9 cellular contexts compared by ENCODE assay signal in genomic region chr19:57934820-57935665, GRCh38. TPM values are rescaled to one million over a fixed set of nuclear protein-coding genes. Genes with fewer than 3 reads are reported as not detected.
DNase-seq lines count a peak whose midpoint lies in the region; ATAC-seq and TF ChIP-seq lines count a peak whose summit lies in the region.
"Had no signal": no experiment of that assay in that cellular context is flagged by ENCODE, and none has a peak within 500 bp of the region (broad histone marks: within the 10 kb centered on the region; RNA-seq: fewer than 3 reads in every experiment).

Gene ZNF418, minus strand, starts transcription at chr19:57935402. Its CDS starts 1,580 bp downstream, at chr19:57933822.

- peak in 6 of 7 experiments; percentile 9 to 57 (median 29) for DNase-seq in CD8-positive, alpha-beta T cell
- peak; percentile 22 to 28 for DNase-seq in activated CD4-positive, alpha-beta T cell treated with anti-CD3 and anti-CD28 coated beads for 4 hours
- peak; percentile 53 to 91 (median 80) for DNase-seq in dorsolateral prefrontal cortex
- DNase-seq in left kidney (ENCODE audit: low read depth, low spot score): peak; percentile 96
- peak; percentile 48 for DNase-seq in stimulated activated CD4-positive, alpha-beta T cell treated with anti-CD3 and anti-CD28 coated beads, Interleukin-15, amount 100 ng/mL, for 24 hours
- DNase-seq in activated CD4-positive, CD25-positive, alpha-beta regulatory T cell treated with anti-CD3 and anti-CD28 coated beads, Interleukin-2, amount 50 U/mL, for 72 hours: no peak

- intact Hi-C loops in CD8-positive, alpha-beta T cell (cut with DNase I, micrococcal nuclease): no loop called here
- intact Hi-C loops in dorsolateral prefrontal cortex (cut with DNase I): loop anchor here in 1 of 2 donors (5.0 kb wide), 1 partner anchor 67 kb away; the partner anchor contains the start of gene ZNF606

- H3K9me3 Mint-ChIP-seq in CD8-positive, alpha-beta T cell: peaks cover 39% of the 10 kb centered on the region

- H3K27ac ChIP-seq in CD8-positive, alpha-beta T cell (ENCODE audit: low read depth, low read length): peak within 1 kb of the TSS; percentile 10
- H3K27ac ChIP-seq in dorsolateral prefrontal cortex: peak within 1 kb of the TSS in 58 of 59 donors; percentile 50 to 96 (median 86)
- H3K27ac ChIP-seq: KMS-11 had no signal

- POLR2A ChIA-PET in CD8-positive, alpha-beta T cell (lab: Charles Lee): interaction anchor here (0.8 to 1.2 kb wide), 2 partner anchors 18 to 248 kb away, joined by 3 to 4 read pairs; partner anchors contain the start of gene ZNF417

- peak within 1 kb of the TSS; percentile 44 for H3K4me3 ChIP-seq in CD8-positive, alpha-beta T cell (ENCODE audit: low read depth, low read length)
- H3K4me3 ChIP-seq in dorsolateral prefrontal cortex: peak within 1 kb of the TSS; percentile 64 to 98 (median 89)

- TF ChIP-seq CTCF in CD8-positive, alpha-beta T cell (IDR thresholded peaks at IDR 0.05): no peak
- peak in 13 of 56 donors; percentile 7 to 41 (median 26) for TF ChIP-seq CTCF in dorsolateral prefrontal cortex (IDR thresholded peaks at IDR 0.05 in 54 of 56, conservative IDR thresholded peaks at IDR 0.05 in 2 of 56; ENCODE audit: low read depth in 1 of 56, partially characterized antibody in 56 of 56)

- H3K4me1 Mint-ChIP-seq in CD8-positive, alpha-beta T cell (ENCODE audit: low read depth): peaks cover 7% of the 10 kb centered on the region

- H3K36me3 ChIP-seq in CD8-positive, alpha-beta T cell (ENCODE audit: insufficient read depth, low read length): peaks cover 3% of the 10 kb centered on the region

- H3K27me3 ChIP-seq in CD8-positive, alpha-beta T cell (ENCODE audit: insufficient read depth, low read length): no peaks in the 10 kb centered on the region
- H3K27me3 ChIP-seq in dorsolateral prefrontal cortex: no peaks in the 10 kb centered on the region

- H3K27me3 Mint-ChIP-seq in CD8-positive, alpha-beta T cell (ENCODE audit: low read depth): no peaks in the 10 kb centered on the region

- no peaks in the 10 kb centered on the region for H3K4me1 ChIP-seq in CD8-positive, alpha-beta T cell (ENCODE audit: insufficient read depth, low read length)

- CTCF ChIA-PET in CD8-positive, alpha-beta T cell (lab: Charles Lee): no interaction called here

- peaks cover 15% of the 10 kb centered on the region for H3K9me3 ChIP-seq in CD8-positive, alpha-beta T cell (ENCODE audit: low read length)

- peak; percentile 99 for ATAC-seq in CD8-positive, alpha-beta T cell
- ATAC-seq in HG03097 (IDR thresholded peaks at IDR 0.05; ENCODE audit: low FRiP score, unreplicated experiment) (peak; percentile 65), GM19455 (IDR thresholded peaks at IDR 0.05; ENCODE audit: unreplicated experiment) (no peak)

- peaks cover 73% of the 10 kb centered on the region for H3K36me3 Mint-ChIP-seq in CD8-positive, alpha-beta T cell

- peak within 1 kb of the TSS; percentile 87 for H3K4me3 Mint-ChIP-seq in CD8-positive, alpha-beta T cell

- peak within 1 kb of the TSS; percentile 86 for H3K27ac Mint-ChIP-seq in CD8-positive, alpha-beta T cell

RNA-seq across cellular contexts. Expression of gene ZNF418, which starts in this region (rescaled TPM):
- total RNA-seq in CD8-positive, alpha-beta T cell: 1 to 10 TPM; 3.2 to 4.0 TPM
- total RNA-seq in dorsolateral prefrontal cortex: 10 to 100 TPM; 22.6 to 50.8 (median 34.9) TPM

Comparison
In these comparisons a context has a peak if more than half of its experiments do, and no peak if none do; other contexts are left out.
1. RNA of gene ZNF418 (total RNA-seq): 22.6 to 50.8 TPM in dorsolateral prefrontal cortex; 3.2 to 4.0 TPM in CD8-positive, alpha-beta T cell; every median in the first group is over 4 times any median in the second.